In the genomic region with DNA sequence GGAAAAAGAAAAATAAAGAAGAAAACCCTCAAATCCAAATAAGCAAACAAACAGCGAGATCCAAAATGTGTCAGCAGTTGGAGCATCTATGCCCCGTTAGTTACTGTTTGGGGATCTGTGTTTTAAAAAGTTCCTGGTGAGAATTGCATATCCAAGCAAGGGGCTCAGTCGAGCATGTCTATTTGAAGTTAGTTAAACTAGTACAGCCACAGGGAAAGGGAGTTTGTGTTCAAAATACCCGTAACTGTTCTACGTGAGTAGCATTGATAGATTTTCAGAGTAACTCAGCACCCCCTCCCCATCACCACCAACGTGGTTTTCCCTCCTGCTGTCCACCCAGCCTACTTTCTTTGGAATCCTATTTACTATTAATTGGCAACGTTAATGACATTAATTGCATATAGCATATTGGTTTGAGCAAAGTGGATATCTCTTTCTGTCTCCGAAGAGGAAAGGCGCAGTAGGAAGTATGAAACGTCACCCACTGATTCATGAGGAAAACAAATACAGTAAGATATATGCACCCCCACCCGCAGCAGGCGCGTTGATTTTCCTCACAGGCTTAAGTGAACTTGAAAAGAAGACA, we compare ENCODE assay signal across 8 cellular contexts. TPM values are rescaled to one million over a fixed set of nuclear protein-coding genes. Genes with fewer than 3 reads are reported as not detected.
DNase-seq lines count a peak whose midpoint lies in the region; ATAC-seq and TF ChIP-seq lines count a peak whose summit lies in the region.

No MANE protein-coding gene starts in this region.

- H3K27ac Mint-ChIP-seq in natural killer cell: peak overlapping the region; percentile 23 to 42

- H3K9me3 Mint-ChIP-seq in natural killer cell: no peaks in the 10 kb centered on the region

- no peak for TF ChIP-seq CTCF in natural killer cell (IDR thresholded peaks at IDR 0.05)

- DNase-seq in DMS53 treated with DMSO at 0.1 percent for 48 hours (lab: John Stamatoyannopoulos, UW; ENCODE audit: unreplicated experiment): peak; percentile 21
- peak; percentile 50 for DNase-seq in NCI-H345 treated with DMSO at 0.1 percent for 48 hours (lab: John Stamatoyannopoulos, UW; ENCODE audit: unreplicated experiment)
- DNase-seq in dermis blood vessel endothelial cell: peak; percentile 47
- DNase-seq in natural killer cell: no peak
- no peak for DNase-seq in activated CD8-positive, alpha-beta memory T cell treated with anti-CD3 and anti-CD28 coated beads, Interleukin-2, amount 50 U/mL, for 4 hours
- no peak for DNase-seq in stimulated activated CD4-positive, alpha-beta T cell treated with anti-CD3 and anti-CD28 coated beads, Interleukin-4, amount 100 ng/mL, for 24 hours

- no peak for ATAC-seq in natural killer cell
- ATAC-seq in HG02678 (IDR thresholded peaks at IDR 0.05; ENCODE audit: unreplicated experiment): no peak
- no peak for ATAC-seq in HG02610 (IDR thresholded peaks at IDR 0.05; ENCODE audit: unreplicated experiment)

- peaks cover 29 to 49% of the 10 kb centered on the region in 2 donors for H3K27me3 Mint-ChIP-seq in natural killer cell (ENCODE audit: low read depth in 2 of 2)

- H3K4me3 Mint-ChIP-seq in natural killer cell: peak overlapping the region; percentile 92

- H3K36me3 Mint-ChIP-seq in natural killer cell: no peaks in the 10 kb centered on the region

- H3K4me1 Mint-ChIP-seq in natural killer cell: peaks cover 0 to 23% of the 10 kb centered on the region in 2 donors

- intact Hi-C loops in natural killer cell (cut with micrococcal nuclease): no loop called here

RNA-seq across cellular contexts. Expression of gene NPAS3, which starts 1.5 kb away (rescaled TPM):
- total RNA-seq in dermis blood vessel endothelial cell: 0.05 TPM in 1 of 2 replicates, not detected in the other
- not detected for total RNA-seq in natural killer cell

Comparison
In these comparisons a context has a peak if more than half of its experiments do, and no peak if none do; other contexts are left out.
1. DNase-seq: peak in DMS53 treated with DMSO at 0.1 percent for 48 hours (single experiment), NCI-H345 treated with DMSO at 0.1 percent for 48 hours (single experiment) and dermis blood vessel endothelial cell (single experiment); none in natural killer cell (single experiment), activated CD8-positive, alpha-beta memory T cell treated with anti-CD3 and anti-CD28 coated beads, Interleukin-2, amount 50 U/mL, for 4 hours (single experiment) and stimulated activated CD4-positive, alpha-beta T cell treated with anti-CD3 and anti-CD28 coated beads, Interleukin-4, amount 100 ng/mL, for 24 hours (single experiment).